In the genomic region with DNA sequence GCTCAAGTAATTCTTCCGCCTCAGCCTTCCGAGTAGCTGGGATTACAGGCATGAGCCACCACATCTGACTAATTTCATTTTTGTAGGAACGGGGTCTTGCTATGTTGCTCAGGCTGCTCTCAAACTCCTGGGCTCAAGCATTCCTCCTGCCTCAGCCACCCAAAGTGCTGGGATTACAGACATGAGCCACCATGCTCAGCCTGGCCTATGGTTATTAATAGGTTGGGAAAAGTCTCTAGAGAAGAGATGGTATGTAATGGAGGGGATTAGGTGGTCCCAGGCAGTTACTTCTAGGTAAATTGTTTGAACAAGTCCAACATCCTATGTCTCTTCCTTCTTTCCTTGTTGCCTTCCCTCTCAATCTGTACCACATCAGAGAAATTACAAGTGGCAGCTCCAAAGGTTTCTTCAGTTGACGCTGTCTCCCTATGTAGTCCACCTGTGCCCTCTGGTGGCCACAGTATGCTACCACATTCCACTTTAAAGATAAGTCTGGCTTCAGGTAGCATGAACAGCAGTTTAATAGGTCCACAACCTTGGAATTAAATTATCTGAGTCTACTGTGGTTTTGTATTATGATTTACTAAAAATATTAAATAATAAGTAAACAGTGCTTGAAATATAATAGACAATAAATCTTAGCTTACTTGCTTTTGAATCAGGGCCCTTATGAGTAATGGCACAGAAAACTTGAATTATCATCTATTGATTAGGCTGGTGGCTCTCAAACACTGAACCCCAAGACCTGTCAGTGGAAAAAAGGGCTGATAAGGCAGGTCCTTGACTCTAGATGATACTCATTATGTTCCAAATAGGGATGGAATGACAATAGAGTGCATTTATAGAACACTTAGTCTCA, we compare ENCODE assay signal across 8 cellular contexts. TPM values are rescaled to one million over a fixed set of nuclear protein-coding genes. Genes with fewer than 3 reads are reported as not detected.
DNase-seq lines count a peak whose midpoint lies in the region; ATAC-seq and TF ChIP-seq lines count a peak whose summit lies in the region.

No MANE protein-coding gene starts in this region.

- H3K9me3 Mint-ChIP-seq in CD4-positive, CD25-positive, alpha-beta regulatory T cell: no peaks in the 10 kb centered on the region
- H3K9me3 Mint-ChIP-seq in activated T-cell treated with anti-CD3 and anti-CD28 coated beads, Interleukin-2, amount 50 U/mL, for 24 hours: no peaks in the 10 kb centered on the region

- H3K4me2 ChIP-seq in KMS-11 (no peak overlapping the region), neural cell (ENCODE audit: low read length) (no peak overlapping the region)

- no peaks in the 10 kb centered on the region for H3K27me3 ChIP-seq in CD4-positive, CD25-positive, alpha-beta regulatory T cell (ENCODE audit: control insufficient read depth, insufficient read depth, low read length)
- H3K27me3 ChIP-seq in KMS-11 (ENCODE audit: insufficient read depth, low read depth) (no peaks in the 10 kb centered on the region), Panc1 (ENCODE audit: control insufficient read depth, insufficient read depth, low read length) (no peaks in the 10 kb centered on the region), neural cell (ENCODE audit: insufficient read depth, low read depth, low read length) (no peaks in the 10 kb centered on the region), suprapubic skin (no peaks in the 10 kb centered on the region)

- H3K9ac ChIP-seq in KMS-11 (no peak overlapping the region), neural cell (ENCODE audit: low read length) (no peak overlapping the region)

- TF ChIP-seq POLR2A in suprapubic skin (IDR thresholded peaks at IDR 0.05): no peak

- TF ChIP-seq CTCF in KMS-11 (conservative IDR thresholded peaks at IDR 0.05; ENCODE audit: low read depth, low read length): peak; percentile 76
- peak; percentile 94 for TF ChIP-seq CTCF in Panc1 (IDR thresholded peaks at IDR 0.05)
- TF ChIP-seq CTCF in neural cell (IDR thresholded peaks at IDR 0.05; ENCODE audit: poor library complexity, severe bottlenecking): peak; percentile 93
- peak; percentile 87 to 91 for TF ChIP-seq CTCF in suprapubic skin (IDR thresholded peaks at IDR 0.05)

- H3K4me3 Mint-ChIP-seq in CD4-positive, CD25-positive, alpha-beta regulatory T cell: no peak overlapping the region
- no peak overlapping the region for H3K4me3 Mint-ChIP-seq in activated T-cell treated with anti-CD3 and anti-CD28 coated beads, Interleukin-2, amount 50 U/mL, for 24 hours

- intact Hi-C loops in Panc1 (cut with micrococcal nuclease; ENCODE audit: unreplicated experiment): loop anchor here (1.0 to 5.0 kb wide), 2 partner anchors 156 to 353 kb away; no protein-coding TSS in a partner anchor

- no peaks in the 10 kb centered on the region for H3K4me1 ChIP-seq in CD4-positive, CD25-positive, alpha-beta regulatory T cell (ENCODE audit: control insufficient read depth, insufficient read depth, low read length, poor library complexity, severe bottlenecking)
- H3K4me1 ChIP-seq in KMS-11 (ENCODE audit: low read depth, poor library complexity, severe bottlenecking): no peaks in the 10 kb centered on the region
- H3K4me1 ChIP-seq in Panc1 (ENCODE audit: control insufficient read depth, insufficient read depth, low read length): no peaks in the 10 kb centered on the region; the same call in 1 of the 2 replicates
- peaks cover under 1% of the 10 kb centered on the region for H3K4me1 ChIP-seq in suprapubic skin

- H3K27ac ChIP-seq in CD4-positive, CD25-positive, alpha-beta regulatory T cell (ENCODE audit: insufficient read depth, low read length, poor library complexity, severe bottlenecking): no peak overlapping the region
- H3K27ac ChIP-seq in KMS-11 (no peak overlapping the region), Panc1 (ENCODE audit: low read length) (peak overlapping the region; percentile 45; the same call in 1 of the 2 replicates), neural cell (ENCODE audit: low read length) (no peak overlapping the region), suprapubic skin (no peak overlapping the region)

- H3K4me1 Mint-ChIP-seq in CD4-positive, CD25-positive, alpha-beta regulatory T cell: peaks cover 0 to 4% (median under 1%) of the 10 kb centered on the region in 4 donors
- H3K4me1 Mint-ChIP-seq in activated T-cell treated with anti-CD3 and anti-CD28 coated beads, Interleukin-2, amount 50 U/mL, for 24 hours (ENCODE audit: low read depth): no peaks in the 10 kb centered on the region

- CTCF ChIA-PET in Panc1 (lab: Charles Lee): interaction anchor here (0.6 to 3.8 kb wide), 10 partner anchors 28 to 156 kb away, joined by 3 to 52 read pairs (median 4); no protein-coding TSS in a partner anchor

- no peak overlapping the region for H3K4me3 ChIP-seq in CD4-positive, CD25-positive, alpha-beta regulatory T cell (ENCODE audit: low read depth, low read length)
- H3K4me3 ChIP-seq in KMS-11 (IDR thresholded peaks at IDR 0.05; ENCODE audit: insufficient read depth, low read depth, low read length) (no peak overlapping the region), Panc1 (ENCODE audit: low read depth in 2 of 2, low read length in 2 of 2) (no peak overlapping the region), neural cell (ENCODE audit: low read length) (no peak overlapping the region), suprapubic skin (no peak overlapping the region)

- peaks cover 4% of the 10 kb centered on the region for H3K36me3 Mint-ChIP-seq in CD4-positive, CD25-positive, alpha-beta regulatory T cell
- peaks cover 10% of the 10 kb centered on the region for H3K36me3 Mint-ChIP-seq in activated T-cell treated with anti-CD3 and anti-CD28 coated beads, Interleukin-2, amount 50 U/mL, for 24 hours (ENCODE audit: low read depth)

- TF ChIP-seq EP300 in neural cell (conservative IDR thresholded peaks at IDR 0.05; ENCODE audit: poor library complexity, severe bottlenecking): no peak
- no peak for TF ChIP-seq EP300 in suprapubic skin (IDR thresholded peaks at IDR 0.05)

- no peaks in the 10 kb centered on the region for H3K9me3 ChIP-seq in CD4-positive, CD25-positive, alpha-beta regulatory T cell (ENCODE audit: control insufficient read depth in 2 of 2, low read length in 2 of 2)
- H3K9me3 ChIP-seq in Panc1 (ENCODE audit: control insufficient read depth, insufficient read depth, low read depth, low read length) (no peaks in the 10 kb centered on the region), neural cell (ENCODE audit: low read length) (no peaks in the 10 kb centered on the region), suprapubic skin (no peaks in the 10 kb centered on the region)

- 76% methylated on average over 4 of the region's 4 CpGs for WGBS in suprapubic skin

- DNase-seq in CD4-positive, CD25-positive, alpha-beta regulatory T cell: peak; percentile 49 to 81 (median 64)
- DNase-seq in Panc1 (ENCODE audit: low read depth, low spot score): peak; percentile 82
- DNase-seq in activated T-cell treated with anti-CD3 and anti-CD28 coated beads, Interleukin-2, amount 50 U/mL, for 24 hours: peak; percentile 69
- DNase-seq in fibroblast of gingiva (ENCODE audit: low read depth): peak; percentile 52
- DNase-seq in suprapubic skin (ENCODE audit: low spot score in 2 of 2): peak in 1 of 2 donors; percentile 83

- POLR2A ChIA-PET in Panc1 (lab: Charles Lee): interaction anchor here (0.6 kb wide), 2 partner anchors 164 to 356 kb away, joined by 3 to 4 read pairs; no protein-coding TSS in a partner anchor

- H4K20me1 ChIP-seq in KMS-11 (ENCODE audit: insufficient read depth) (no peaks in the 10 kb centered on the region), neural cell (ENCODE audit: insufficient read depth) (no peaks in the 10 kb centered on the region)

- peak; percentile 96 for TF ChIP-seq RAD21 in neural cell (conservative IDR thresholded peaks at IDR 0.05)

- H3K27me3 Mint-ChIP-seq in CD4-positive, CD25-positive, alpha-beta regulatory T cell: no peaks in the 10 kb centered on the region
- no peaks in the 10 kb centered on the region for H3K27me3 Mint-ChIP-seq in activated T-cell treated with anti-CD3 and anti-CD28 coated beads, Interleukin-2, amount 50 U/mL, for 24 hours

- H2AFZ ChIP-seq in KMS-11 (ENCODE audit: low read depth): no peak overlapping the region
- no peak overlapping the region for H2AFZ ChIP-seq in neural cell (ENCODE audit: low read depth, low read length)

- H3F3A ChIP-seq in neural cell (ENCODE audit: insufficient read depth, low read length, poor library complexity, severe bottlenecking): no peaks in the 10 kb centered on the region

- H3K79me2 ChIP-seq in KMS-11 (ENCODE audit: insufficient read depth, low read depth) (no peaks in the 10 kb centered on the region), neural cell (replicated peaks; ENCODE audit: insufficient read depth, low read length) (no peaks in the 10 kb centered on the region)

- H3K36me3 ChIP-seq in CD4-positive, CD25-positive, alpha-beta regulatory T cell (ENCODE audit: control insufficient read depth, insufficient read depth, low read length): no peaks in the 10 kb centered on the region
- no peaks in the 10 kb centered on the region for H3K36me3 ChIP-seq in KMS-11 (ENCODE audit: insufficient read depth)
- no peaks in the 10 kb centered on the region for H3K36me3 ChIP-seq in Panc1 (ENCODE audit: control insufficient read depth, insufficient read depth, low read length)
- no peaks in the 10 kb centered on the region for H3K36me3 ChIP-seq in neural cell (ENCODE audit: insufficient read depth, low read length)
- peaks cover 11% of the 10 kb centered on the region for H3K36me3 ChIP-seq in suprapubic skin

- peak; percentile 84 to 94 for ATAC-seq in CD4-positive, CD25-positive, alpha-beta regulatory T cell (ENCODE audit: low read depth in 2 of 2)
- ATAC-seq in GM19467 (IDR thresholded peaks at IDR 0.05; ENCODE audit: unreplicated experiment) (peak; percentile 56), Panc1 (peak; percentile 92)

- H3K27ac Mint-ChIP-seq in CD4-positive, CD25-positive, alpha-beta regulatory T cell: no peak overlapping the region
- H3K27ac Mint-ChIP-seq in activated T-cell treated with anti-CD3 and anti-CD28 coated beads, Interleukin-2, amount 50 U/mL, for 24 hours: no peak overlapping the region

- H3K9me2 ChIP-seq in neural cell (ENCODE audit: insufficient read depth, low read length): no peaks in the 10 kb centered on the region

- BruUV-seq in Panc1 (replicated peaks; lab: Mats Ljungman, UMichigan): no TSS peak

- in situ Hi-C loops in Panc1 (cut with HindIII; ENCODE audit: low pct_unique_long_range_greater_than_20kb, low sequenced_read_pairs): no loop called here

RNA-seq across cellular contexts. Expression of gene TIGD6, which starts 9.7 kb away (rescaled TPM):
- 2.8 TPM for total RNA-seq in CD4-positive, CD25-positive, alpha-beta regulatory T cell
- 1 to 10 TPM; 2.4 to 3.5 (median 3.0) TPM for polyA plus RNA-seq in CD4-positive, CD25-positive, alpha-beta regulatory T cell
- total RNA-seq in Panc1 (2021; ENCODE audit: unreplicated experiment): 7.1 TPM
- 3.5 TPM for polyA plus RNA-seq in Panc1 (2012; ENCODE audit: insufficient read length)
- 3.0 and 6.5 TPM in 2 replicates for polyA plus RNA-seq in neural cell
- 8.8 and 9.4 TPM in 2 replicates for polyA minus RNA-seq in neural cell
- total RNA-seq in suprapubic skin: 1 to 10 TPM; 3.5 to 6.0 (median 4.5) TPM

RNA-seq across cellular contexts. Expression of gene HMGXB3, which starts 9.8 kb away (rescaled TPM):
- total RNA-seq in CD4-positive, CD25-positive, alpha-beta regulatory T cell: 51.5 TPM
- 10 to 100 TPM; 11.0 to 13.1 (median 12.5) TPM for polyA plus RNA-seq in CD4-positive, CD25-positive, alpha-beta regulatory T cell
- total RNA-seq in Panc1 (2021; ENCODE audit: unreplicated experiment) (56.2 TPM), suprapubic skin (10 to 100 TPM; 28.8 to 59.3 (median 31.4) TPM)
- 33.8 TPM for polyA plus RNA-seq in Panc1 (2012; ENCODE audit: insufficient read length)
- 66.6 and 68.4 TPM in 2 replicates for polyA plus RNA-seq in neural cell
- 50.2 TPM in 2 replicates for polyA minus RNA-seq in neural cell

RNA-seq across cellular contexts. Expression of gene SLC26A2, which starts 30.2 kb away (rescaled TPM):
- 6.7 TPM for total RNA-seq in CD4-positive, CD25-positive, alpha-beta regulatory T cell
- 1 to 10 TPM; 2.7 to 6.0 (median 3.6) TPM for polyA plus RNA-seq in CD4-positive, CD25-positive, alpha-beta regulatory T cell
- total RNA-seq in Panc1 (2021; ENCODE audit: unreplicated experiment) (111 TPM), suprapubic skin (10 to 100 TPM; 29.9 to 62.2 (median 46.0) TPM)
- polyA plus RNA-seq in Panc1 (2012; ENCODE audit: insufficient read length): 33.9 TPM
- 5.3 and 5.4 TPM in 2 replicates for polyA plus RNA-seq in neural cell
- 22.4 and 25.2 TPM in 2 replicates for polyA minus RNA-seq in neural cell

RNA-seq across cellular contexts. Expression of gene PDE6A, which starts 46.2 kb away (rescaled TPM):
- not detected for total RNA-seq in CD4-positive, CD25-positive, alpha-beta regulatory T cell
- not detected for polyA plus RNA-seq in CD4-positive, CD25-positive, alpha-beta regulatory T cell
- total RNA-seq in Panc1 (2021; ENCODE audit: unreplicated experiment) (0.33 TPM), suprapubic skin (1 to 10 TPM in 3 of 4 donors, under 1 TPM in 1; 0.17 to 2.9 (median 1.3) TPM)
- 0.15 TPM for polyA plus RNA-seq in Panc1 (2012; ENCODE audit: insufficient read length)
- polyA plus RNA-seq in neural cell: not detected in 2 replicates
- polyA minus RNA-seq in neural cell: not detected in 2 replicates
